In the genomic region with DNA sequence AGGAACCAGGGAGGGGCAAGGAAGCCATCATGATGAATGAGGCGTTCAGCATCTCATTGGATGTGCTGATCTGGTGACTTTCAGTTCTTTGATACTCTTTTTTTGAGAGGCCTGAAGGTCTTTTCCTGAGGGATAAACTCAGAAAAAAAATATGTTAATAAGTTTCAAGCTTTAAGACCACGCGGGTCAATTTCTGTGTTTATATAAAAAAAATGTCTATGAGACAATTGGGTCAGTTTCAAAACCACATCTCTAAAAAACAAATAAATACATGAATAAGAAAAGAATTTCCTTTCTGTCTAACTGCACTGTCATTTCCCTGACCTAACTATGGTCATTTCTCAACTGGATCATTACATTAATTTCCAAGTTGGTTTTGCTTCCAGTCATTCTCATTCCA, we compare ENCODE assay signal across 21 cellular contexts.
"Had no signal": no experiment of that assay in that cellular context is flagged by ENCODE, and none has a peak within 500 bp of the region (broad histone marks: within the 10 kb centered on the region; RNA-seq: fewer than 3 reads in every experiment).

No MANE protein-coding gene starts in this region.

- H3K27me3 Mint-ChIP-seq: activated B cell treated with CpG ODN at 0.5 μM for 24 hours; activated CD4-positive, alpha-beta T cell treated with anti-CD3 and anti-CD28 coated beads for 36 hours; activated naive CD8-positive, alpha-beta T cell treated with anti-CD3 and anti-CD28 coated beads, Interleukin-2, amount 10 ng/mL, durations not matched to agents 7 days and 5 days; naive B cell; stimulated activated naive CD8-positive, alpha-beta T cell treated with anti-CD3 and anti-CD28 coated beads, Interleukin-15, amount 100 ng/mL, for 72 hours had no signal

- H3K36me3 Mint-ChIP-seq: activated naive CD8-positive, alpha-beta T cell treated with anti-CD3 and anti-CD28 coated beads, Interleukin-2, amount 10 ng/mL, durations not matched to agents 7 days and 5 days; brain; naive B cell; stimulated activated effector memory CD8-positive, alpha-beta T cell treated with anti-CD3 and anti-CD28 coated beads, Interleukin-12 subunit alpha, Interleukin-12 subunit beta, amount 100 ng/mL, for 72 hours had no signal

- H3K4me1 Mint-ChIP-seq: activated B cell treated with CpG ODN at 0.5 μM for 24 hours; activated CD4-positive, alpha-beta T cell treated with anti-CD3 and anti-CD28 coated beads for 36 hours; activated naive CD8-positive, alpha-beta T cell treated with anti-CD3 and anti-CD28 coated beads, Interleukin-2, amount 10 ng/mL, durations not matched to agents 7 days and 5 days; stimulated activated effector memory CD8-positive, alpha-beta T cell treated with anti-CD3 and anti-CD28 coated beads, Interleukin-12 subunit alpha, Interleukin-12 subunit beta, amount 100 ng/mL, for 72 hours; stimulated activated naive CD8-positive, alpha-beta T cell treated with anti-CD3 and anti-CD28 coated beads, Interleukin-15, amount 100 ng/mL, for 72 hours had no signal

- DNase-seq: activated B cell treated with CpG ODN at 0.5 μM for 24 hours; activated CD4-positive, alpha-beta T cell treated with anti-CD3 and anti-CD28 coated beads for 36 hours; activated CD4-positive, alpha-beta T cell treated with anti-CD3 and anti-CD28 coated beads, Interleukin-2, amount 50 U/mL, for 48 hours; activated CD8-positive, alpha-beta memory T cell treated with anti-CD3 and anti-CD28 coated beads, Interleukin-2, amount 50 U/mL, for 48 hours; activated naive CD4-positive, alpha-beta T cell treated with anti-CD3 and anti-CD28 coated beads for 36 hours; activated naive CD8-positive, alpha-beta T cell treated with anti-CD3 and anti-CD28 coated beads, Interleukin-2, amount 10 ng/mL, durations not matched to agents 7 days and 5 days; activated T-cell treated with anti-CD3 and anti-CD28 coated beads, Interleukin-2, amount 50 U/mL, for 4 hours; amygdala; caudate nucleus; effector memory CD4-positive, alpha-beta T cell; heart right ventricle; lower lobe of right lung; naive B cell; nucleus accumbens; small intestine; stimulated activated CD4-positive, alpha-beta T cell treated with anti-CD3 and anti-CD28 coated beads, Interleukin-2, amount 100 ng/mL, for 24 hours; stimulated activated naive CD8-positive, alpha-beta T cell treated with anti-CD3 and anti-CD28 coated beads, Interleukin-15, amount 100 ng/mL, for 72 hours had no signal

- H3K27ac Mint-ChIP-seq: activated B cell treated with CpG ODN at 0.5 μM for 24 hours; activated CD4-positive, alpha-beta T cell treated with anti-CD3 and anti-CD28 coated beads for 36 hours; activated naive CD4-positive, alpha-beta T cell treated with anti-CD3 and anti-CD28 coated beads for 36 hours; activated naive CD8-positive, alpha-beta T cell treated with anti-CD3 and anti-CD28 coated beads, Interleukin-2, amount 10 ng/mL, durations not matched to agents 7 days and 5 days; activated T-helper 2 cell treated with anti-CD3 and anti-CD28 coated beads, Interferon-gamma antibody, Interleukin-2, Interleukin-4, amounts not matched to agents 10 μg/mL and 5 μg/mL and 100 μg/mL, durations not matched to agents 14 hours and 24 hours and 36 hours; brain; naive B cell; stimulated activated effector memory CD8-positive, alpha-beta T cell treated with anti-CD3 and anti-CD28 coated beads, Interleukin-12 subunit alpha, Interleukin-12 subunit beta, amount 100 ng/mL, for 72 hours; T-helper 1 cell treated with Interleukin-12 subunit alpha and Interleukin-12 subunit beta and Interleukin-4 antibody, amounts not matched to agents 30 μg/mL and 1 μg/mL, for 36 hours had no signal

- H3K4me3 Mint-ChIP-seq: activated B cell treated with CpG ODN at 0.5 μM for 24 hours; activated CD4-positive, alpha-beta T cell treated with anti-CD3 and anti-CD28 coated beads for 36 hours; activated naive CD4-positive, alpha-beta T cell treated with anti-CD3 and anti-CD28 coated beads for 36 hours; activated naive CD8-positive, alpha-beta T cell treated with anti-CD3 and anti-CD28 coated beads, Interleukin-2, amount 10 ng/mL, durations not matched to agents 7 days and 5 days; activated T-cell treated with anti-CD3 and anti-CD28 coated beads, Interleukin-2, amount 50 U/mL, for 4 hours; brain; naive B cell; stimulated activated effector memory CD8-positive, alpha-beta T cell treated with anti-CD3 and anti-CD28 coated beads, Interleukin-12 subunit alpha, Interleukin-12 subunit beta, amount 100 ng/mL, for 72 hours; stimulated activated naive CD8-positive, alpha-beta T cell treated with anti-CD3 and anti-CD28 coated beads, Interleukin-15, amount 100 ng/mL, for 72 hours; T-helper 1 cell treated with Interleukin-12 subunit alpha and Interleukin-12 subunit beta and Interleukin-4 antibody, amounts not matched to agents 30 μg/mL and 1 μg/mL, for 36 hours had no signal
